7 cellular contexts compared by ENCODE assay signal in the genomic region with DNA sequence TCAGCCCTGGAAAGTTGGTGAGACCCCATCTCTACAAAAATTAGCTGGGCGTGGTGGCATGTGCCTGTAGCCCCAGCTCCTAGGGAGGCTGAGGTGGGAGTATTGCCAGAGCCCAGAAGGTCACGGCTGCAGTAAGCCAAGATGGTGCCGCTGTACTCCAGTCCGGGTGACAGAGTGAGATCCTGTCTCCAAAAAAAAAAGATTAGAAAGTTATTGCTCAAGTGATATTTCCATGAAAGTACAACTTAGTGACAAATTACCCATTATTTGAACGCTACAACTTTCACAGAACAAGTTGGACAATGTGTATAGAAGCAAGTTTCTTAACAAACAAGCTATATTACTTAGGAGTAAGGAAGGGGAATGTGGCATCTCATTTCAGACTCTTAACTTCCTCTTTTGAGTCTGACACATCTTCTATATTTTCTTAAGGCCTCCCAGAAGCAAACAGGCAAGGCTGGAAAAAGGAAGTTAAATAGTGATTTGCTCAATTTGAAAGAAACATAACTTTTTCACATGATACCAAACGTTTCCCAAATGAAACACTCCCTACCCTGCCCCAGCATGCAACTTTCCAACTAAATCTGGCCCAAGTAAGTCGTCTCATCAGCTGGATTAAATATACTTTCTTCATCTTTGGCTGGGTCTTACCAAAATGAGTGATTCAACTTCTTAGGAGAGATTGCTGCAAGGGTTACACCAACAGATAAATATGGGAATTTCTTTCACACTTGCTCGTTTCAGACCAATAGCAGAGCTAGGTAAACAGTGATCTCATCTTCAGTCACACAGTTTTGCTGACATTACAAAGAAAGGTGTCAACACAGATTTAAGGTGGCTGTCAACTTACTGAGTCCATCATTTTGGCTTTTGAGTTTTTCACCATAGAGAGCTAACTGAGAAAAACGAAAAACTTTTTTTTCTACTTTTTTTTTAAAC.
DNase-seq lines count a peak whose midpoint lies in the region; ATAC-seq, FAIRE-seq and TF ChIP-seq lines count a peak whose summit lies in the region.

No MANE protein-coding gene starts in this region.

- no peak for TF ChIP-seq CTCF in keratinocyte (optimal IDR thresholded peaks at IDR 0.05 in 1 of 3, IDR thresholded peaks at IDR 0.05 in 1 of 3, conservative IDR thresholded peaks at IDR 0.05 in 1 of 3; ENCODE audit: extremely low read depth in 1 of 3, insufficient read depth in 2 of 3, low read length in 3 of 3)

- dilution Hi-C loops in keratinocyte (cut with MboI; ENCODE audit: extremely low pct_ligation_motif_present, low sequenced_read_pairs) = no loop called here

- no peak for DNase-seq in GM19239 (ENCODE audit: insufficient read length, low spot score)
- DNase-seq in KBM-7 = peak; percentile 89
- peak; percentile 56 for DNase-seq in keratinocyte (ENCODE audit: low read depth, low spot score)
- DNase-seq in substantia nigra (lab: John Stamatoyannopoulos, UW) = no peak
- no peak for DNase-seq in NCI-H2171 treated with DMSO at 0.1 percent for 48 hours (lab: John Stamatoyannopoulos, UW)

- no peaks in the 10 kb centered on the region for H3K27me3 ChIP-seq in keratinocyte (ENCODE audit: control insufficient read depth, extremely low read depth, insufficient read depth, low read length)

- ATAC-seq in GM19455 (IDR thresholded peaks at IDR 0.05; ENCODE audit: unreplicated experiment) = no peak

- no peak overlapping the region for H2AFZ ChIP-seq in keratinocyte (ENCODE audit: control insufficient read depth, low read length)

- H3K4me1 ChIP-seq in keratinocyte (ENCODE audit: control insufficient read depth, extremely low read depth, insufficient read depth, low read length) = peaks cover 51% of the 10 kb centered on the region

- no peaks in the 10 kb centered on the region for H3K9me3 ChIP-seq in keratinocyte (ENCODE audit: control insufficient read depth, low read depth, low read length)

- no peaks in the 10 kb centered on the region for H4K20me1 ChIP-seq in keratinocyte (ENCODE audit: control insufficient read depth, extremely low read depth, insufficient read depth, low read length)

- H3K79me2 ChIP-seq in keratinocyte (ENCODE audit: control insufficient read depth, insufficient read depth, low read length) = no peaks in the 10 kb centered on the region

- no peaks in the 10 kb centered on the region for H3K9me1 ChIP-seq in keratinocyte (ENCODE audit: control insufficient read depth, extremely low read depth, insufficient read depth, low read length)

- H3K36me3 ChIP-seq in keratinocyte (ENCODE audit: control insufficient read depth in 2 of 2, extremely low read depth in 1 of 2, insufficient read depth in 2 of 2, low read length in 2 of 2) = no peaks in the 10 kb centered on the region

- H3K4me3 ChIP-seq in keratinocyte (ENCODE audit: control insufficient read depth in 2 of 3, extremely low read depth in 1 of 3, insufficient read depth in 2 of 3, low read depth in 1 of 3, low read length in 3 of 3) = no peak overlapping the region

- H3K4me2 ChIP-seq in keratinocyte (ENCODE audit: control insufficient read depth, extremely low read depth, insufficient read depth, low read depth, low read length) = peak overlapping the region; percentile 56

- WGBS in adipose tissue, 3 donors = 54 to 61% (median 54%) methylated on average over 9 of the region's 9 CpGs

- FAIRE-seq in GM19239 (lab: Jason Lieb, UNC) (peak; percentile 85), keratinocyte (lab: Jason Lieb, UNC) (peak; percentile 76)

- H3K27ac ChIP-seq in adipose tissue (ENCODE audit: low read depth, low read length) (peak overlapping the region; percentile 51), keratinocyte (ENCODE audit: control insufficient read depth, insufficient read depth, low read length) (peak overlapping the region; percentile 96), substantia nigra (ENCODE audit: low read depth, low read length, poor library complexity, severe bottlenecking) (peak overlapping the region; percentile 18)

- peak overlapping the region; percentile 75 for H3K9ac ChIP-seq in keratinocyte (ENCODE audit: control insufficient read depth, extremely low read depth, insufficient read depth, low read length)

- in situ Hi-C loops in KBM-7 (cut with MboI; ENCODE audit: low pct_unique_long_range_greater_than_20kb, low sequenced_read_pairs) = no loop called here

Comparison
In these comparisons a context has a peak if more than half of its experiments do, and no peak if none do; other contexts are left out.
1. DNase-seq: peak in KBM-7 (single experiment) and keratinocyte (single experiment); none in GM19239 (single experiment), substantia nigra (0 of 49) and NCI-H2171 treated with DMSO at 0.1 percent for 48 hours (single experiment).
2. H3K27ac ChIP-seq: peak in every context shown above with its lines; median percentile 96 in keratinocyte; 51 in adipose tissue; 18 in substantia nigra.